Comparison of ENCODE assay signal across 8 cellular contexts in the genomic region with DNA sequence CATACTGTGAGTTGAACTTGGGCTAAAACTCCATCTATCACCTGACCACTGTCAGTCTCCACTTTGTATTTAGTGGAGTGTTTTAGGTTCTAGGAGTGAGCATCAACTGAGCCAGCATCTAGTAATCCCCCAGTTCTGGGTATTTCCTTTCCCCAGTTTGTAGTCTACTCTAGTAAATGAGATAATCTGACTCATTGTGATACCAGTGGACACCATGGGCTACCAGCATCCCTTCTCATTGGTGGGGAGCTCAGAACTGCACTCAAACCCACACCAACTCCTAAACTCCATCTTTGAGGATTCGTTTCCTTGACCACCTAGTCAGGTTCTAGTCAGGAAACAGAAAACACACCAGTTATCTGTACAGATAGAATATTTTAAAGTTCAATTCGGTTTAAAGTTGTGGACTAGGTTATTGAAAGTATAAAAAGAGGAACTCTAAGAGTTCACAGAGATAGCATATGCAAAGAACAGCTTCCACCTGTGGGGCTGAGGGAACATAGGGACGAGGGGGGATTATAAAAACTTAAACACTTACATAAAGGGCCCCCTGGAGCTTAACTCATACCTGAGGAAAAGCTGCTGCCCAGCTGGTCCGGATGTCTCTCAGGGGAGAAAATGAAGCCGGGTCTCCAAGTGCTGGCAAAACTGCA. TPM values are rescaled to one million over a fixed set of nuclear protein-coding genes. Genes with fewer than 3 reads are reported as not detected.
DNase-seq lines count a peak whose midpoint lies in the region; ATAC-seq and TF ChIP-seq lines count a peak whose summit lies in the region.

No MANE protein-coding gene starts in this region.

- no peak for DNase-seq in activated CD4-positive, CD25-positive, alpha-beta regulatory T cell treated with anti-CD3 and anti-CD28 coated beads, Interleukin-2, amount 50 U/mL, for 72 hours
- DNase-seq in nephron progenitor cell (no peak), iPS-NIHi11 (ENCODE audit: low spot score) (no peak), chondrocyte (ENCODE audit: low spot score) (no peak)
- no peak for DNase-seq in stimulated activated CD4-positive, alpha-beta T cell treated with anti-CD3 and anti-CD28 coated beads, Interleukin-15, amount 100 ng/mL, for 24 hours

- H3K36me3 Mint-ChIP-seq in IgD-negative memory B cell (peaks cover 4% of the 10 kb centered on the region), nephron progenitor cell (ENCODE audit: low read depth) (peaks cover 40% of the 10 kb centered on the region), chondrocyte (ENCODE audit: low read depth) (peaks cover 8% of the 10 kb centered on the region)

- ATAC-seq in activated CD4-positive, CD25-positive, alpha-beta regulatory T cell treated with anti-CD3 and anti-CD28 coated beads, Interleukin-2, amount 50 U/mL, for 24 hours = peak; percentile 38 to 64
- peak; percentile 84 for ATAC-seq in HG02571 (IDR thresholded peaks at IDR 0.05; ENCODE audit: unreplicated experiment)

- H3K27me3 Mint-ChIP-seq in IgD-negative memory B cell (no peaks in the 10 kb centered on the region), nephron progenitor cell (ENCODE audit: low read depth, poor library complexity) (no peaks in the 10 kb centered on the region), chondrocyte (ENCODE audit: low read depth) (no peaks in the 10 kb centered on the region)

- H3K9me3 Mint-ChIP-seq in IgD-negative memory B cell = no peaks in the 10 kb centered on the region
- no peaks in the 10 kb centered on the region for H3K9me3 Mint-ChIP-seq in nephron progenitor cell
- H3K9me3 Mint-ChIP-seq in chondrocyte (ENCODE audit: low read depth) = no peaks in the 10 kb centered on the region

- peaks cover 22 to 26% (median 25%) of the 10 kb centered on the region in 3 donors for H3K4me1 Mint-ChIP-seq in IgD-negative memory B cell
- no peaks in the 10 kb centered on the region for H3K4me1 Mint-ChIP-seq in nephron progenitor cell
- no peaks in the 10 kb centered on the region for H3K4me1 Mint-ChIP-seq in chondrocyte (ENCODE audit: low read depth)

- H3K4me3 Mint-ChIP-seq in IgD-negative memory B cell (peak overlapping the region in 3 of 4 donors; percentile 27 to 80 (median 46)), nephron progenitor cell (peak overlapping the region; percentile 30), chondrocyte (ENCODE audit: unreplicated experiment) (no peak overlapping the region)

- TF ChIP-seq CTCF in nephron progenitor cell (IDR thresholded peaks at IDR 0.05) (no peak), chondrocyte (IDR thresholded peaks at IDR 0.05) (no peak)

- peak overlapping the region in 2 of 3 donors; percentile 24 to 65 for H3K27ac Mint-ChIP-seq in IgD-negative memory B cell
- H3K27ac Mint-ChIP-seq in nephron progenitor cell = no peak overlapping the region
- H3K27ac Mint-ChIP-seq in chondrocyte (ENCODE audit: unreplicated experiment) = no peak overlapping the region

RNA-seq across cellular contexts. Expression of a gene that starts 36.0 kb away (rescaled TPM):
- 13.4 TPM for polyA plus RNA-seq in IgD-negative memory B cell
- total RNA-seq in chondrocyte = 17.5 to 24.0 TPM (median 17.7 TPM) in 3 replicates

Comparison
In these comparisons a context has a peak if more than half of its experiments do, and no peak if none do; other contexts are left out.
1. H3K27ac Mint-ChIP-seq: peak in IgD-negative memory B cell (2 of 3); none in nephron progenitor cell (single experiment) and chondrocyte (single experiment).